ENCODE assay signal across 29 cellular contexts in the genomic region with DNA sequence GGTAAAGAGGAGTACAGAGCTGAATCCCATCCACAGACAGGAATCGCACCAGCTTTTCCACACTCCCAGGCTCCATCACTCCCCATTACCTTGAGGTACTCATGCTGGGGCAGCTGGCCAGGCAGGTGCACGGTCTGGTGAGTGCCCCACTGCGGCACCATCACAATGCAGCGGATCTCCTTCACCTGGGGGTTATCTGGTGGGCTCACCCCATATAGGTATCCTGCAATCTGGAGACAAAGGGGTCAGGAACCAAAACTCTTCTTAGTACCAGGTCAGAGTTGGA. TPM values are rescaled to one million over a fixed set of nuclear protein-coding genes. Genes with fewer than 3 reads are reported as not detected.
DNase-seq lines count a peak whose midpoint lies in the region; ATAC-seq and TF ChIP-seq lines count a peak whose summit lies in the region.
"Had no signal": no experiment of that assay in that cellular context is flagged by ENCODE, and none has a peak within 500 bp of the region (broad histone marks: within the 10 kb centered on the region; RNA-seq: fewer than 3 reads in every experiment).

No MANE protein-coding gene starts in this region.

- H3K27me3 ChIP-seq in breast epithelium (no peaks in the 10 kb centered on the region), gastroesophageal sphincter (no peaks in the 10 kb centered on the region), thyroid gland (no peaks in the 10 kb centered on the region), upper lobe of right lung (no peaks in the 10 kb centered on the region)
- H3K27me3 ChIP-seq: heart right ventricle, Peyer's patch, sigmoid colon had no signal

- ATAC-seq in gastroesophageal sphincter (no peak), GM18517 (IDR thresholded peaks at IDR 0.05; ENCODE audit: unreplicated experiment) (no peak), upper lobe of right lung (no peak)
- ATAC-seq: effector memory CD8-positive, alpha-beta T cell; heart right ventricle had no signal

- TF ChIP-seq EP300 in gastroesophageal sphincter (IDR thresholded peaks at IDR 0.05), result no peak

- H3K9me3 ChIP-seq in breast epithelium (no peaks in the 10 kb centered on the region), HEK293 (ENCODE audit: control insufficient read depth, insufficient read depth, low read depth, low read length) (no peaks in the 10 kb centered on the region), gastroesophageal sphincter (no peaks in the 10 kb centered on the region), thyroid gland (no peaks in the 10 kb centered on the region), upper lobe of right lung (no peaks in the 10 kb centered on the region)
- H3K9me3 ChIP-seq: heart right ventricle, Peyer's patch, sigmoid colon, thoracic aorta had no signal

- intact Hi-C loops in breast epithelium (cut with DNase I; ENCODE audit: low total_unique reads), result no loop called here
- intact Hi-C loops in MCF 10A (cut with micrococcal nuclease), result no loop called here
- intact Hi-C loops in thyroid gland (cut with DNase I), result no loop called here
- intact Hi-C loops in upper lobe of right lung (cut with DNase I), result no loop called here

- TF ChIP-seq POLR2A in breast epithelium (IDR thresholded peaks at IDR 0.05), result no peak
- no peak for TF ChIP-seq POLR2A in gastroesophageal sphincter (IDR thresholded peaks at IDR 0.05)
- TF ChIP-seq POLR2A in thyroid gland (IDR thresholded peaks at IDR 0.05), result no peak

- no peaks in the 10 kb centered on the region for H3K27me3 Mint-ChIP-seq in MCF 10A (ENCODE audit: insufficient read depth, unreplicated experiment)
- H3K27me3 Mint-ChIP-seq: activated B cell treated with CpG ODN at 0.5 μM for 24 hours; activated naive CD4-positive, alpha-beta T cell treated with anti-CD3 and anti-CD28 coated beads, Interleukin-2, amount 50 U/mL, for 24 hours; effector memory CD8-positive, alpha-beta T cell; memory B cell had no signal

- H3K27ac Mint-ChIP-seq in MCF 10A (ENCODE audit: low read depth, unreplicated experiment), result no peak overlapping the region
- H3K27ac Mint-ChIP-seq: activated B cell treated with CpG ODN at 0.5 μM for 24 hours; activated naive CD4-positive, alpha-beta T cell treated with anti-CD3 and anti-CD28 coated beads, Interleukin-2, amount 50 U/mL, for 24 hours; activated T-helper 2 cell treated with anti-CD3 and anti-CD28 coated beads, Interferon-gamma antibody, Interleukin-2, Interleukin-4, amounts not matched to agents 10 μg/mL and 5 μg/mL and 100 μg/mL, durations not matched to agents 14 hours and 24 hours and 36 hours; memory B cell had no signal

- H3K36me3 Mint-ChIP-seq in MCF 10A (ENCODE audit: insufficient read depth, unreplicated experiment), result peaks cover 66% of the 10 kb centered on the region

- H3K27ac ChIP-seq in breast epithelium (peak overlapping the region; percentile 91 to 92), HEK293 (ENCODE audit: extremely low read depth, low read depth, low read length) (no peak overlapping the region), gastroesophageal sphincter (peak overlapping the region in 3 of 4 donors; percentile 98 to 99 (median 99)), thyroid gland (peak overlapping the region in 2 of 3 donors; percentile 95 to 100), upper lobe of right lung (no peak overlapping the region)
- H3K27ac ChIP-seq: HL-60 had no signal

- H3K4me1 Mint-ChIP-seq in MCF 10A (ENCODE audit: insufficient read depth, unreplicated experiment), result no peaks in the 10 kb centered on the region

- H3K4me3 ChIP-seq in breast epithelium (no peak overlapping the region), HEK293 (ENCODE audit: low read depth, low read length) (no peak overlapping the region), gastroesophageal sphincter (no peak overlapping the region), thyroid gland (replicated peaks in 1 of 3) (no peak overlapping the region), upper lobe of right lung (no peak overlapping the region)
- H3K4me3 ChIP-seq: coronary artery, heart right ventricle, Peyer's patch, sigmoid colon, thoracic aorta had no signal

- TF ChIP-seq CTCF in breast epithelium (IDR thresholded peaks at IDR 0.05) (no peak), MCF 10A (IDR thresholded peaks at IDR 0.05; ENCODE audit: unreplicated experiment) (no peak), HEK293 (tag by site-specific recombination; IDR thresholded peaks at IDR 0.05) (no peak), gastroesophageal sphincter (IDR thresholded peaks at IDR 0.05) (no peak), thyroid gland (IDR thresholded peaks at IDR 0.05) (no peak), upper lobe of right lung (IDR thresholded peaks at IDR 0.05) (no peak)

- H3K4me1 ChIP-seq in breast epithelium (peaks cover 0 to 6% of the 10 kb centered on the region in 2 donors), HEK293 (ENCODE audit: control insufficient read depth, insufficient read depth, low read length) (peaks cover 8% of the 10 kb centered on the region), gastroesophageal sphincter (peaks cover 7 to 45% (median 25%) of the 10 kb centered on the region in 3 donors), thyroid gland (peaks cover 24 to 36% of the 10 kb centered on the region in 2 donors), upper lobe of right lung (peaks cover 32% of the 10 kb centered on the region)

- 80% methylated on average over 1 of the region's 4 CpGs; no CpG with 5 or more reads in 1 of the 2 donors for WGBS in gastroesophageal sphincter (ENCODE audit: low coverage in 1 of 2), 2 donors
- WGBS in thyroid gland, 2 donors, result 60 to 70% methylated on average over 2 to 4 of the region's 4 CpGs

- no TSS peak for BruUV-seq in MCF 10A (replicated peaks; lab: Mats Ljungman, UMichigan)

- CTCF ChIA-PET in MCF 10A (lab: Yijun Ruan, JAX) (interaction anchor here (1.0 to 1.9 kb wide), 4 partner anchors 8 to 77 kb away, joined by 3 to 8 read pairs (median 6); no protein-coding TSS in a partner anchor), HEK293 (lab: Yijun Ruan, JAX) (interaction anchor here (2.2 to 2.3 kb wide), 2 partner anchors 18 to 77 kb away, joined by 9 to 12 read pairs; no protein-coding TSS in a partner anchor)

- no peak overlapping the region for H3K4me3 Mint-ChIP-seq in MCF 10A (ENCODE audit: unreplicated experiment)
- H3K4me3 Mint-ChIP-seq: activated B cell treated with CpG ODN at 0.5 μM for 24 hours; activated naive CD4-positive, alpha-beta T cell treated with anti-CD3 and anti-CD28 coated beads, Interleukin-2, amount 50 U/mL, for 24 hours; memory B cell had no signal

- POLR2A ChIA-PET in MCF 10A (lab: Yijun Ruan, JAX), result interaction anchor here (1.6 to 3.8 kb wide), 2 partner anchors 18 to 34 kb away, joined by 7 to 48 read pairs; a partner anchor contains a TSS
- POLR2A ChIA-PET in HEK293 (lab: Yijun Ruan, JAX), result interaction anchor here (1.2 to 6.0 kb wide), 3 partner anchors 16 to 65 kb away, joined by 4 to 38 read pairs (median 5); no protein-coding TSS in a partner anchor

- no peaks in the 10 kb centered on the region for H3K9me3 Mint-ChIP-seq in MCF 10A (ENCODE audit: unreplicated experiment)
- H3K9me3 Mint-ChIP-seq: activated B cell treated with CpG ODN at 0.5 μM for 24 hours; activated naive CD4-positive, alpha-beta T cell treated with anti-CD3 and anti-CD28 coated beads, Interleukin-2, amount 50 U/mL, for 24 hours; activated T-helper 2 cell treated with anti-CD3 and anti-CD28 coated beads, Interferon-gamma antibody, Interleukin-2, Interleukin-4, amounts not matched to agents 10 μg/mL and 5 μg/mL and 100 μg/mL, durations not matched to agents 14 hours and 24 hours and 36 hours; effector memory CD8-positive, alpha-beta T cell; memory B cell had no signal

- DNase-seq in breast epithelium (ENCODE audit: low spot score in 2 of 2) (no peak), MCF 10A (ENCODE audit: unreplicated experiment) (no peak), thyroid gland (no peak), NOMO-1 treated with dmso at 0.1 percent for 144 hours (lab: John Stamatoyannopoulos, UW; ENCODE audit: unreplicated experiment) (no peak), upper lobe of right lung (no peak)
- DNase-seq: ACHN; activated B cell treated with CpG ODN at 0.5 μM for 24 hours; activated CD4-positive, alpha-beta T cell treated with anti-CD3 and anti-CD28 coated beads, Interleukin-2, amount 50 U/mL, for 48 hours; activated CD8-positive, alpha-beta memory T cell treated with anti-CD3 and anti-CD28 coated beads, Interleukin-2, amount 50 U/mL, for 48 hours; C1 segment of cervical spinal cord; Calu3; effector memory CD8-positive, alpha-beta T cell; foreskin fibroblast; heart right ventricle; Kasumi-1; NCI-H2171 treated with DMSO at 0.1 percent for 48 hours; NCI-H510A treated with DMSO at 0.1 percent for 48 hours; sigmoid colon; stimulated activated naive CD4-positive, alpha-beta T cell had no signal

- peaks cover 13% of the 10 kb centered on the region for H3K36me3 ChIP-seq in breast epithelium
- peaks cover 48 to 64% of the 10 kb centered on the region in 2 experiments for H3K36me3 ChIP-seq in HEK293 (ENCODE audit: control insufficient read depth in 2 of 2, insufficient read depth in 1 of 2, low read length in 2 of 2)
- H3K36me3 ChIP-seq in gastroesophageal sphincter, result peaks cover 7 to 64% of the 10 kb centered on the region in 2 donors
- peaks cover 60 to 61% of the 10 kb centered on the region in 2 donors for H3K36me3 ChIP-seq in thyroid gland
- H3K36me3 ChIP-seq in upper lobe of right lung, result peaks cover 63% of the 10 kb centered on the region

TF ChIP-seq in HEK293, 187 proteins besides CTCF, POLR2A, EP300 and RAD21 (continues in another document):
- TF ChIP-seq KLF16 (tag by site-specific recombination; IDR thresholded peaks at IDR 0.05), result no peak

RNA-seq across cellular contexts. Expression of a gene that starts 1.8 kb away (rescaled TPM):
- total RNA-seq in breast epithelium (10 to 100 TPM; 15.4 to 42.7 (median 31.1) TPM), MCF 10A (2022) (1.6 and 2.6 TPM in 2 replicates), gastroesophageal sphincter (10 to 100 TPM; 17.4 to 33.4 (median 22.2) TPM), thyroid gland (100 to 1,000 TPM in 3 of 4 donors, 10 to 100 TPM in 1; 67.5 to 140 (median 124) TPM), upper lobe of right lung (39.5 TPM)

RNA-seq across cellular contexts. Expression of a gene that starts 6.0 kb away (rescaled TPM):
- total RNA-seq in breast epithelium (10 to 100 TPM in 1 of 3 donors, 1 to 10 TPM in 2; 4.2 to 11.5 (median 6.6) TPM), MCF 10A (2022) (0.40 and 0.47 TPM in 2 replicates), gastroesophageal sphincter (10 to 100 TPM in 3 of 4 donors, 1 to 10 TPM in 1; 8.9 to 16.8 (median 12.7) TPM), thyroid gland (10 to 100 TPM; 31.6 to 52.0 (median 35.5) TPM), upper lobe of right lung (48.5 TPM)

RNA-seq across cellular contexts. Expression of a gene that starts 22.9 kb away (rescaled TPM):
- 10 to 100 TPM; 13.8 to 18.9 (median 14.9) TPM for total RNA-seq in breast epithelium
- 3.1 and 5.6 TPM in 2 replicates for total RNA-seq in MCF 10A (2022)
- total RNA-seq in gastroesophageal sphincter, result 10 to 100 TPM in 3 of 4 donors, 1 to 10 TPM in 1; 6.4 to 16.8 (median 10.4) TPM
- total RNA-seq in thyroid gland, result 10 to 100 TPM; 17.5 to 28.2 (median 23.9) TPM
- 39.9 TPM for total RNA-seq in upper lobe of right lung

RNA-seq across cellular contexts. Expression of a gene that starts 33.2 kb away (rescaled TPM):
- 100 to 1,000 TPM; 173 to 183 (median 176) TPM for total RNA-seq in breast epithelium
- total RNA-seq in MCF 10A (2022), result 239 and 261 TPM in 2 replicates
- 100 to 1,000 TPM; 111 to 195 (median 161) TPM for total RNA-seq in gastroesophageal sphincter
- 100 to 1,000 TPM; 181 to 256 (median 242) TPM for total RNA-seq in thyroid gland
- 263 TPM for total RNA-seq in upper lobe of right lung

RNA-seq across cellular contexts. Expression of a gene that starts 58.7 kb away (rescaled TPM):
- total RNA-seq in breast epithelium (10 to 100 TPM in 1 of 3 donors, 1 to 10 TPM in 2; 3.7 to 10.9 (median 6.9) TPM), MCF 10A (2022) (2.5 and 4.0 TPM in 2 replicates), gastroesophageal sphincter (1 to 10 TPM; 4.2 to 5.1 (median 4.8) TPM), thyroid gland (1 to 10 TPM; 1.7 to 5.6 (median 3.7) TPM), upper lobe of right lung (12.7 TPM)

Comparison
In these comparisons a context has a peak if more than half of its experiments do, and no peak if none do; other contexts are left out.
1. H3K27ac ChIP-seq: peak in breast epithelium (2 of 2), gastroesophageal sphincter (3 of 4) and thyroid gland (2 of 3); none in HEK293 (single experiment) and upper lobe of right lung (single experiment).